Comparison of ENCODE assay signal across 25 cellular contexts in genomic region chr10:69055241-69055640, GRCh38. TPM values are rescaled to one million over a fixed set of nuclear protein-coding genes. Genes with fewer than 3 reads are reported as not detected.
DNase-seq lines count a peak whose midpoint lies in the region; ATAC-seq and TF ChIP-seq lines count a peak whose summit lies in the region.
"Had no signal": no experiment of that assay in that cellular context is flagged by ENCODE, and none has a peak within 500 bp of the region (broad histone marks: within the 10 kb centered on the region; RNA-seq: fewer than 3 reads in every experiment).

No MANE protein-coding gene starts in this region.

- TF ChIP-seq CTCF in GM12865 (IDR thresholded peaks at IDR 0.05; ENCODE audit: insufficient read depth, low read depth, low read length, missing control alignments) (no peak), spleen (IDR thresholded peaks at IDR 0.05 in 8 of 11, conservative IDR thresholded peaks at IDR 0.05 in 3 of 11) (no peak), heart right ventricle (IDR thresholded peaks at IDR 0.05) (no peak)

- peak overlapping the region in 7 of 8 donors; percentile 61 to 99 (median 86) for H3K27ac ChIP-seq in spleen
- peak overlapping the region in 2 of 10 donors; percentile 83 to 94 for H3K27ac ChIP-seq in heart right ventricle
- H3K27ac ChIP-seq: brain microvascular endothelial cell had no signal

- no peaks in the 10 kb centered on the region for H3K27me3 Mint-ChIP-seq in activated CD4-positive, alpha-beta T cell treated with anti-CD3 and anti-CD28 coated beads, Interleukin-2, amount 10 ng/mL, durations not matched to agents 24 days and 14 days
- no peaks in the 10 kb centered on the region for H3K27me3 Mint-ChIP-seq in activated T-helper 2 cell treated with anti-CD3 and anti-CD28 coated beads, Interferon-gamma antibody, Interleukin-2, Interleukin-4, amounts not matched to agents 10 μg/mL and 5 μg/mL and 100 μg/mL, durations not matched to agents 14 hours and 24 hours and 36 hours (ENCODE audit: low read depth)
- H3K27me3 Mint-ChIP-seq: activated CD4-positive, alpha-beta T cell treated with anti-CD3 and anti-CD28 coated beads, Interleukin-2, amount 10 ng/mL, durations not matched to agents 7 days and 5 days; memory B cell; T-helper 17 cell had no signal

- intact Hi-C loops in activated CD4-positive, alpha-beta T cell treated with anti-CD3 and anti-CD28 coated beads, Interleukin-2, amount 10 ng/mL, durations not matched to agents 24 days and 14 days (cut with micrococcal nuclease) = loop anchor here (1.0 kb wide), 3 partner anchors 10 to 32 kb away; no protein-coding TSS in a partner anchor
- intact Hi-C loops in activated T-helper 2 cell treated with anti-CD3 and anti-CD28 coated beads, Interferon-gamma antibody, Interleukin-2, Interleukin-4, amounts not matched to agents 10 μg/mL and 5 μg/mL and 100 μg/mL, durations not matched to agents 14 hours and 24 hours and 36 hours (cut with micrococcal nuclease) = loop anchor here (1.0 kb wide), 3 partner anchors 10 to 32 kb away; no protein-coding TSS in a partner anchor
- intact Hi-C loops in spleen (cut with DNase I; ENCODE audit: low total_unique reads) = no loop called here
- intact Hi-C loops in heart right ventricle (cut with DNase I) = loop anchor here in 4 of 10 donors (5.0 kb wide), 1 partner anchor 37 kb away; no protein-coding TSS in a partner anchor

- H3K36me3 ChIP-seq in spleen (no peaks in the 10 kb centered on the region), heart right ventricle (no peaks in the 10 kb centered on the region)
- H3K36me3 ChIP-seq: brain microvascular endothelial cell had no signal

- ATAC-seq in GM18505 (IDR thresholded peaks at IDR 0.05; ENCODE audit: unreplicated experiment) (no peak), heart right ventricle (no peak)
- ATAC-seq: sciatic nerve had no signal

- no peaks in the 10 kb centered on the region for H3K27me3 ChIP-seq in spleen (replicated peaks in 1 of 7)
- H3K27me3 ChIP-seq in heart right ventricle = no peaks in the 10 kb centered on the region
- H3K27me3 ChIP-seq: brain microvascular endothelial cell had no signal

- H3K4me3 ChIP-seq in GM12865 (ENCODE audit: low read depth, low read length) (no peak overlapping the region), spleen (no peak overlapping the region), heart right ventricle (no peak overlapping the region)

- peaks cover 57% of the 10 kb centered on the region for H3K4me1 Mint-ChIP-seq in activated CD4-positive, alpha-beta T cell treated with anti-CD3 and anti-CD28 coated beads, Interleukin-2, amount 10 ng/mL, durations not matched to agents 24 days and 14 days
- peaks cover 58% of the 10 kb centered on the region for H3K4me1 Mint-ChIP-seq in activated T-helper 2 cell treated with anti-CD3 and anti-CD28 coated beads, Interferon-gamma antibody, Interleukin-2, Interleukin-4, amounts not matched to agents 10 μg/mL and 5 μg/mL and 100 μg/mL, durations not matched to agents 14 hours and 24 hours and 36 hours (ENCODE audit: low read depth)

- no peak overlapping the region for H3K4me3 Mint-ChIP-seq in activated CD4-positive, alpha-beta T cell treated with anti-CD3 and anti-CD28 coated beads, Interleukin-2, amount 10 ng/mL, durations not matched to agents 24 days and 14 days
- no peak overlapping the region for H3K4me3 Mint-ChIP-seq in activated T-helper 2 cell treated with anti-CD3 and anti-CD28 coated beads, Interferon-gamma antibody, Interleukin-2, Interleukin-4, amounts not matched to agents 10 μg/mL and 5 μg/mL and 100 μg/mL, durations not matched to agents 14 hours and 24 hours and 36 hours (ENCODE audit: low read depth)
- H3K4me3 Mint-ChIP-seq: activated CD4-positive, alpha-beta T cell treated with anti-CD3 and anti-CD28 coated beads, Interleukin-2, amount 10 ng/mL, durations not matched to agents 7 days and 5 days; memory B cell; T-helper 17 cell had no signal

- no peak for DNase-seq in activated CD4-positive, alpha-beta T cell treated with anti-CD3 and anti-CD28 coated beads, Interleukin-2, amount 10 ng/mL, durations not matched to agents 24 days and 14 days
- DNase-seq in activated CD4-positive, alpha-beta T cell treated with anti-CD3 and anti-CD28 coated beads, Interleukin-2, amount 50 U/mL, for 1 hour = no peak
- DNase-seq in GM12865 (ENCODE audit: low read depth) (peak; percentile 59), spleen (no peak), activated gamma-delta T cell treated with Interleukin-2 at 50 U/mL for 16 hours (no peak), heart right ventricle (no peak)
- DNase-seq in activated T-helper 2 cell treated with anti-CD3 and anti-CD28 coated beads, Interferon-gamma antibody, Interleukin-2, Interleukin-4, amounts not matched to agents 10 μg/mL and 5 μg/mL and 100 μg/mL, durations not matched to agents 14 hours and 24 hours and 36 hours (ENCODE audit: low spot score) = no peak
- DNase-seq: activated CD4-positive, alpha-beta T cell treated with anti-CD3 and anti-CD28 coated beads, Interleukin-2, amount 10 ng/mL, durations not matched to agents 7 days and 5 days; brain microvascular endothelial cell; Caco-2; DMS79 treated with DMSO at 0.1 percent for 48 hours; effector CD8-positive, alpha-beta T cell; erythroblast; IMR-90; left cardiac atrium; NCI-H1105 treated with DMSO at 0.1 percent for 48 hours; NCI-H2081; NCI-H446; NCI-H82; SK-N-SH; T-helper 17 cell had no signal

- H3K9me3 Mint-ChIP-seq in activated CD4-positive, alpha-beta T cell treated with anti-CD3 and anti-CD28 coated beads, Interleukin-2, amount 10 ng/mL, durations not matched to agents 24 days and 14 days = no peaks in the 10 kb centered on the region
- no peaks in the 10 kb centered on the region for H3K9me3 Mint-ChIP-seq in activated T-helper 2 cell treated with anti-CD3 and anti-CD28 coated beads, Interferon-gamma antibody, Interleukin-2, Interleukin-4, amounts not matched to agents 10 μg/mL and 5 μg/mL and 100 μg/mL, durations not matched to agents 14 hours and 24 hours and 36 hours
- H3K9me3 Mint-ChIP-seq: activated CD4-positive, alpha-beta T cell treated with anti-CD3 and anti-CD28 coated beads, Interleukin-2, amount 10 ng/mL, durations not matched to agents 7 days and 5 days; memory B cell had no signal

- TF ChIP-seq POLR2A in spleen (IDR thresholded peaks at IDR 0.05) (no peak), GM18505 (IDR thresholded peaks at IDR 0.05; ENCODE audit: borderline replicate concordance, extremely low read depth, insufficient read depth, insufficient read length) (no peak)

- peak overlapping the region; percentile 67 for H3K27ac Mint-ChIP-seq in activated CD4-positive, alpha-beta T cell treated with anti-CD3 and anti-CD28 coated beads, Interleukin-2, amount 10 ng/mL, durations not matched to agents 24 days and 14 days
- peak overlapping the region; percentile 82 for H3K27ac Mint-ChIP-seq in activated T-helper 2 cell treated with anti-CD3 and anti-CD28 coated beads, Interferon-gamma antibody, Interleukin-2, Interleukin-4, amounts not matched to agents 10 μg/mL and 5 μg/mL and 100 μg/mL, durations not matched to agents 14 hours and 24 hours and 36 hours
- H3K27ac Mint-ChIP-seq: memory B cell, progenitor cell of endocrine pancreas had no signal

- H3K36me3 Mint-ChIP-seq in activated CD4-positive, alpha-beta T cell treated with anti-CD3 and anti-CD28 coated beads, Interleukin-2, amount 10 ng/mL, durations not matched to agents 24 days and 14 days (ENCODE audit: low read depth) = no peaks in the 10 kb centered on the region
- no peaks in the 10 kb centered on the region for H3K36me3 Mint-ChIP-seq in activated T-helper 2 cell treated with anti-CD3 and anti-CD28 coated beads, Interferon-gamma antibody, Interleukin-2, Interleukin-4, amounts not matched to agents 10 μg/mL and 5 μg/mL and 100 μg/mL, durations not matched to agents 14 hours and 24 hours and 36 hours (ENCODE audit: low read depth)
- H3K36me3 Mint-ChIP-seq: memory B cell had no signal

- H3K9me3 ChIP-seq in spleen (no peaks in the 10 kb centered on the region), heart right ventricle (no peaks in the 10 kb centered on the region)
- H3K9me3 ChIP-seq: Caco-2, SK-N-SH had no signal

- 57 to 72% (median 69%) methylated on average over 2 of the region's 2 CpGs for WGBS in spleen, 5 donors
- 94 to 97% methylated on average over 2 of the region's 2 CpGs for WGBS in heart right ventricle, 2 donors

- H3K4me1 ChIP-seq in spleen = peaks cover 12 to 85% (median 40%) of the 10 kb centered on the region in 6 donors
- H3K4me1 ChIP-seq in heart right ventricle = peaks cover 0 to 95% (median 29%) of the 10 kb centered on the region in 9 donors
- H3K4me1 ChIP-seq: Caco-2 had no signal

RNA-seq across cellular contexts. Expression of gene SRGN, which starts 32.7 kb away (rescaled TPM):
- 996 and 999 TPM in 2 replicates for total RNA-seq in activated CD4-positive, alpha-beta T cell treated with anti-CD3 and anti-CD28 coated beads, Interleukin-2, amount 10 ng/mL, durations not matched to agents 24 days and 14 days
- total RNA-seq in activated T-helper 2 cell treated with anti-CD3 and anti-CD28 coated beads, Interferon-gamma antibody, Interleukin-2, Interleukin-4, amounts not matched to agents 10 μg/mL and 5 μg/mL and 100 μg/mL, durations not matched to agents 14 hours and 24 hours and 36 hours = 1,340 and 1,350 TPM in 2 replicates
- 1,000 to 10,000 TPM in 1 of 7 donors, 100 to 1,000 TPM in 6; 402 to 1,009 (median 539) TPM for total RNA-seq in spleen
- polyA plus RNA-seq in spleen = 100 to 1,000 TPM; 123 to 239 (median 183) TPM
- total RNA-seq in heart right ventricle = 100 to 1,000 TPM in 1 of 10 donors, 10 to 100 TPM in 9; 30.0 to 156 (median 51.8) TPM
- 10 to 100 TPM; 23.1 to 99.2 TPM for polyA plus RNA-seq in heart right ventricle
- total RNA-seq: Caco-2, progenitor cell of endocrine pancreas had no signal
